ENCODE assay signal across 8 cellular contexts in genomic region chrX:118345045-118345400, GRCh38. TPM values are rescaled to one million over a fixed set of nuclear protein-coding genes. Genes with fewer than 3 reads are reported as not detected.
DNase-seq lines count a peak whose midpoint lies in the region; ATAC-seq, FAIRE-seq and TF ChIP-seq lines count a peak whose summit lies in the region.

No MANE protein-coding gene starts in this region.

- TF ChIP-seq POLR2A in NB4 (IDR thresholded peaks at IDR 0.05; ENCODE audit: extremely low read depth, insufficient read length) = no peak
- TF ChIP-seq POLR2A in H1 (IDR thresholded peaks at IDR 0.05; ENCODE audit: control extremely low read depth in 1 of 2, low read depth in 2 of 2, low read length in 2 of 2) = no peak
- TF ChIP-seq POLR2A in prostate gland (IDR thresholded peaks at IDR 0.05) = no peak

- H3K9me3 ChIP-seq in H1 (ENCODE audit: insufficient read depth in 2 of 2, low read depth in 1 of 2, low read length in 1 of 2) (no peaks in the 10 kb centered on the region), prostate gland (no peaks in the 10 kb centered on the region)

- H2BK20ac ChIP-seq in H1 (ENCODE audit: low read length) = no peak overlapping the region

- no peaks in the 10 kb centered on the region for H3K79me1 ChIP-seq in H1 (ENCODE audit: low read depth, low read length)

- CTCF ChIA-PET in H1 (lab: Charles Lee; ENCODE audit: partially characterized antibody) = no interaction called here

- H3K14ac ChIP-seq in H1 (ENCODE audit: insufficient read length) = no peak overlapping the region

- H3K36me3 ChIP-seq in H1 (ENCODE audit: control insufficient read depth in 2 of 4, insufficient read depth in 4 of 4, low read length in 3 of 4) = no peaks in the 10 kb centered on the region
- no peaks in the 10 kb centered on the region for H3K36me3 ChIP-seq in prostate gland

- H3K27ac ChIP-seq in H1 (ENCODE audit: low read depth, low read length) = no peak overlapping the region
- peak overlapping the region; percentile 91 to 93 for H3K27ac ChIP-seq in prostate gland

- H3K18ac ChIP-seq in H1 (ENCODE audit: extremely low read depth, low read length) = no peak overlapping the region

- H3K4ac ChIP-seq in H1 (replicated peaks; ENCODE audit: insufficient read length, low read depth, low read length) = no peak overlapping the region

- H2BK5ac ChIP-seq in H1 (ENCODE audit: low read depth, low read length) = no peak overlapping the region

- no peak overlapping the region for H2BK15ac ChIP-seq in H1 (ENCODE audit: low read length)

- peak overlapping the region; percentile 69 to 71 for H3K4me2 ChIP-seq in H1 (ENCODE audit: insufficient read depth in 1 of 2, low read depth in 2 of 2, low read length in 2 of 2)

- H3K23ac ChIP-seq in H1 (ENCODE audit: insufficient read length) = no peak overlapping the region

- 76% methylated on average over 7 of the region's 7 CpGs; no CpG with 5 or more reads in 1 of the 2 experiments for WGBS in H1 (ENCODE audit: extremely low coverage in 1 of 2, insufficient coverage in 1 of 2, insufficient read length in 1 of 2, insufficient replicate concordance in 2 of 2, low coverage in 1 of 2, low lambda C conversion rate in 2 of 2, missing lambda C conversion rate in 1 of 2), 2 experiments
- 9% methylated on average over 7 of the region's 7 CpGs for WGBS in prostate gland

- TF ChIP-seq EP300 in H1 (IDR thresholded peaks at IDR 0.05; ENCODE audit: borderline replicate concordance in 1 of 2, low read depth in 2 of 2, low read length in 2 of 2) = no peak

- peaks cover 0 to 4% of the 10 kb centered on the region in 2 experiments for H4K20me1 ChIP-seq in H1 (replicated peaks in 1 of 2; ENCODE audit: control insufficient read depth in 1 of 2, insufficient read depth in 2 of 2, low read length in 2 of 2)

- no peak for TF ChIP-seq CTCF in NB4 (IDR thresholded peaks at IDR 0.05; ENCODE audit: low read depth, low read length)
- TF ChIP-seq CTCF in H1 (IDR thresholded peaks at IDR 0.05; ENCODE audit: control extremely low read depth in 1 of 3, insufficient read depth in 1 of 3, low read depth in 1 of 3, low read length in 3 of 3) = no peak
- TF ChIP-seq CTCF in prostate gland (IDR thresholded peaks at IDR 0.05) = no peak

- peaks cover 0 to 3% (median 0%) of the 10 kb centered on the region in 4 experiments; a peak in 1 of 7 replicates for H3K4me1 ChIP-seq in H1 (replicated peaks in 1 of 4; ENCODE audit: control insufficient read depth in 3 of 4, insufficient read depth in 4 of 4, low read length in 3 of 4)
- H3K4me1 ChIP-seq in prostate gland (replicated peaks) = no peaks in the 10 kb centered on the region

- H2AK5ac ChIP-seq in H1 (ENCODE audit: low read depth, low read length) = no peak overlapping the region

- H2BK120ac ChIP-seq in H1 (replicated peaks; ENCODE audit: low read depth, low read length) = no peak overlapping the region

- peaks cover 0 to 32% of the 10 kb centered on the region in 2 experiments; a peak in 2 of 4 replicates for H3K79me2 ChIP-seq in H1 (ENCODE audit: control insufficient read depth in 1 of 2, insufficient read depth in 2 of 2, low read length in 2 of 2)

- no peak overlapping the region for H2BK12ac ChIP-seq in H1 (ENCODE audit: low read depth, low read length)

- no peak for TF ChIP-seq RAD21 in H1 (IDR thresholded peaks at IDR 0.05 in 1 of 2, conservative IDR thresholded peaks at IDR 0.05 in 1 of 2; ENCODE audit: low read depth in 2 of 2, low read length in 2 of 2)

- H3K23me2 ChIP-seq in H1 (ENCODE audit: low read depth, low read length) = 0 out of 2 replicates have a peak, but pooled peaks cover 2% of the 10 kb centered on the region

- H3K56ac ChIP-seq in H1 (replicated peaks; ENCODE audit: insufficient read length, low read depth, low read length) = no peak overlapping the region

- intact Hi-C loops in prostate gland (cut with DNase I) = no loop called here

- POLR2A ChIA-PET in H1 (lab: Charles Lee; ENCODE audit: partially characterized antibody) = interaction anchor here (0.7 kb wide), 1 partner anchor 27 kb away, joined by 3 read pairs; no protein-coding TSS in a partner anchor

- DNase-seq in NCI-H446 (lab: John Stamatoyannopoulos, UW) = peak; percentile 29 to 32
- DNase-seq in NCI-H446 treated with DMSO at 0.1 percent for 48 hours (lab: John Stamatoyannopoulos, UW) = no peak
- peak; percentile 9 for DNase-seq in NB4 (ENCODE audit: low read depth)
- DNase-seq in H1 (ENCODE audit: low read depth in 1 of 2, low spot score in 2 of 2) = no peak
- no peak for DNase-seq in prostate gland (ENCODE audit: low spot score)
- DNase-seq in frontal cortex (ENCODE audit: low spot score in 2 of 2) = no peak
- DNase-seq in activated CD8-positive, alpha-beta memory T cell treated with anti-CD3 and anti-CD28 coated beads, Interleukin-2, amount 50 U/mL, for 4 hours = no peak

- no peak for ATAC-seq in GM21529 (IDR thresholded peaks at IDR 0.05; ENCODE audit: unreplicated experiment)

- no peak overlapping the region for H4K91ac ChIP-seq in H1 (replicated peaks; ENCODE audit: insufficient read length, low read length)

- no peak overlapping the region for H4K5ac ChIP-seq in H1 (ENCODE audit: insufficient read length, low read depth, low read length)

- peak overlapping the region in 1 of 4 experiments; percentile 34; a peak in 2 of 7 replicates for H3K9ac ChIP-seq in H1 (replicated peaks in 1 of 4; ENCODE audit: extremely low read depth in 1 of 4, low read depth in 3 of 4, low read length in 3 of 4)

- FAIRE-seq in H1 (lab: Jason Lieb, UNC) = peak; percentile 72
- FAIRE-seq in frontal cortex (lab: Jason Lieb, UNC) = no peak

- no peak overlapping the region for H4K8ac ChIP-seq in H1 (ENCODE audit: extremely low read depth, insufficient read depth, low read length)

- H3K27me3 ChIP-seq in H1 (replicated peaks in 1 of 4; ENCODE audit: control insufficient read depth in 3 of 4, extremely low read depth in 1 of 4, insufficient read depth in 3 of 4, low read length in 3 of 4) (no peaks in the 10 kb centered on the region), prostate gland (replicated peaks; ENCODE audit: insufficient read depth) (no peaks in the 10 kb centered on the region)

- H3K4me3 ChIP-seq in NB4 (ENCODE audit: low read depth, low read length) (peak overlapping the region; percentile 79), H1 (ENCODE audit: extremely low read depth in 1 of 4, insufficient read depth in 2 of 4, low read depth in 3 of 4, low read length in 4 of 4) (peak overlapping the region; percentile 37 to 92 (median 52); a peak in 5 of 8 replicates), prostate gland (peak overlapping the region; percentile 36 to 56)

- H2AFZ ChIP-seq in H1 (ENCODE audit: low read length) = no peak overlapping the region

TF ChIP-seq in H1, 55 proteins besides CTCF, POLR2A, EP300 and RAD21:
- TF ChIP-seq SRF (IDR thresholded peaks at IDR 0.05; ENCODE audit: low read depth, low read length) = no peak
- TF ChIP-seq CTBP2 (IDR thresholded peaks at IDR 0.05; ENCODE audit: borderline replicate concordance, insufficient read depth, insufficient read length, low read length) = no peak
- TF ChIP-seq SUZ12 (IDR thresholded peaks at IDR 0.05; ENCODE audit: low read length) = no peak
- no peak for TF ChIP-seq SP1 (IDR thresholded peaks at IDR 0.05; ENCODE audit: low read depth, low read length)
- no peak for TF ChIP-seq BACH1 (IDR thresholded peaks at IDR 0.05; ENCODE audit: low read length)
- TF ChIP-seq CEBPB (IDR thresholded peaks at IDR 0.05; ENCODE audit: low read depth, low read length) = no peak
- TF ChIP-seq TAF7 (optimal IDR thresholded peaks at IDR 0.05; ENCODE audit: borderline replicate concordance, low read depth, low read length) = no peak
- no peak for TF ChIP-seq JUN (IDR thresholded peaks at IDR 0.05; ENCODE audit: low read depth, low read length)
- no peak for TF ChIP-seq CBX5 (IDR thresholded peaks at IDR 0.05; ENCODE audit: low read depth, low read length)
- no peak for TF ChIP-seq ATF2 (IDR thresholded peaks at IDR 0.05; ENCODE audit: low read length)
- no peak for TF ChIP-seq SP2 (IDR thresholded peaks at IDR 0.05; ENCODE audit: low read length)
- no peak for TF ChIP-seq FOSL1 (IDR thresholded peaks at IDR 0.05; ENCODE audit: insufficient read depth, low read depth, low read length)
- no peak for TF ChIP-seq CHD1 (IDR thresholded peaks at IDR 0.05; ENCODE audit: low read depth, low read length)
- no peak for TF ChIP-seq CHD2 (IDR thresholded peaks at IDR 0.05; ENCODE audit: low read length)
- no peak for TF ChIP-seq YY1 (IDR thresholded peaks at IDR 0.05; ENCODE audit: low read depth, low read length)
- no peak for TF ChIP-seq KDM1A (IDR thresholded peaks at IDR 0.05; ENCODE audit: borderline replicate concordance, low read length)

RNA-seq across cellular contexts. Expression of gene WDR44, which starts 0.9 kb away (rescaled TPM):
- total RNA-seq in H1 (2021; fragmentation: NEBNext Ultra II Directional; extraction: Animal tissue kit (Norgen Biotek cat#: 25700)) = 17.1 and 17.2 TPM in 2 replicates
- polyA plus RNA-seq in H1 (2011; rRNA removed) = 4.4 and 5.1 TPM in 2 replicates
- polyA plus RNA-seq in H1 (2011; cell fraction: cytosol; rRNA removed) = 8.8 TPM
- polyA plus RNA-seq in H1 (2011; cell fraction: nucleus; rRNA removed) = 6.9 TPM
- polyA plus RNA-seq in H1 (2012, experiment 1 of 2) = 6.2 to 12.2 TPM (median 7.4 TPM) in 4 replicates
- polyA plus RNA-seq in H1 (2012, experiment 2 of 2) = 0.93 TPM
- 17.4 TPM for polyA plus RNA-seq in H1 (2013, experiment 1 of 2)
- polyA plus RNA-seq in H1 (2013, experiment 2 of 2) = 17.7 TPM
- 8.6 and 12.2 TPM in 2 replicates for polyA minus RNA-seq in H1 (2011; rRNA and poly(A)+ RNA removed)
- polyA minus RNA-seq in H1 (2011; cell fraction: cytosol; rRNA and poly(A)+ RNA removed) = 11.8 TPM
- 26.3 TPM for polyA minus RNA-seq in H1 (2011; cell fraction: nucleus; rRNA and poly(A)+ RNA removed)
- 10 to 100 TPM; 15.0 to 22.6 TPM for total RNA-seq in prostate gland
- 38.3 TPM for total RNA-seq in frontal cortex

Comparison
In these comparisons a context has a peak if more than half of its experiments do, and no peak if none do; other contexts are left out.
1. DNase-seq: peak in NCI-H446 (2 of 2) and NB4 (single experiment); none in NCI-H446 treated with DMSO at 0.1 percent for 48 hours (single experiment), H1 (0 of 2), prostate gland (single experiment), frontal cortex (0 of 2) and activated CD8-positive, alpha-beta memory T cell treated with anti-CD3 and anti-CD28 coated beads, Interleukin-2, amount 50 U/mL, for 4 hours (single experiment).
2. Peak in every context shown above with its lines, with median percentiles within 50 percentile points of each other: H3K4me3 ChIP-seq.